In the genomic region with DNA sequence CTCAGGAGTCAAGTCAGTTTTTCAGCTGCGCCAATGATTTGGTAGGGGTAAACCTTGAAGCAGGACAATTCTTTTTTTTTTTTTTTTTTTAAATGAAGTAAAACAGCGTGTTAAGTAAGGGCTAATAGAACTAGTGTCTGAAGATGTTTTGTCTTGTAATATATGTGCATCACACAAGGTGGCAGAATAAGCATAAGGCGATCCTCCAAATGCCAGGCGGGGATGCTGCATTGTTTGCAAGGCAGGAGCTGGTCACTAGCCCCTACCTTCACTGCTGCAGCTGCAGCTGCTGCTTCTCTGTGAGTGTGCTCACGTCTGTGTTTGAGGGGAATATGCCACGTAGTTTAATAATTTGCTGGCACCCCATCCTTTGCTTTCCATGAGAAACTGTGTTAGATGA, we compare ENCODE assay signal across 15 cellular contexts.
DNase-seq lines count a peak whose midpoint lies in the region; ATAC-seq and TF ChIP-seq lines count a peak whose summit lies in the region.
"Had no signal": no experiment of that assay in that cellular context is flagged by ENCODE, and none has a peak within 500 bp of the region (broad histone marks: within the 10 kb centered on the region; RNA-seq: fewer than 3 reads in every experiment).

No MANE protein-coding gene starts in this region.

- H3K9me3 Mint-ChIP-seq in MCF 10A (ENCODE audit: unreplicated experiment): no peaks in the 10 kb centered on the region
- H3K9me3 Mint-ChIP-seq: dendritic cell treated with granulocyte-macrophage colony-stimulating factor and Interleukin-4, amounts not matched to agents 40 ng/mL and 50 ng/mL, for 4 days had no signal

- no peak overlapping the region for H3K4me3 Mint-ChIP-seq in MCF 10A (ENCODE audit: unreplicated experiment)
- H3K4me3 Mint-ChIP-seq: dendritic cell treated with granulocyte-macrophage colony-stimulating factor and Interleukin-4, amounts not matched to agents 40 ng/mL and 50 ng/mL, for 4 days had no signal

- H3K27me3 ChIP-seq in breast epithelium: no peaks in the 10 kb centered on the region
- H3K27me3 ChIP-seq: adrenal gland, uterus had no signal

- H3K27me3 Mint-ChIP-seq in MCF 10A (ENCODE audit: insufficient read depth, unreplicated experiment): peaks cover 29% of the 10 kb centered on the region
- H3K27me3 Mint-ChIP-seq: dendritic cell treated with granulocyte-macrophage colony-stimulating factor and Interleukin-4, amounts not matched to agents 40 ng/mL and 50 ng/mL, for 4 days had no signal

- H3K27ac ChIP-seq in breast epithelium (no peak overlapping the region), substantia nigra (ENCODE audit: low read depth, low read length, poor library complexity, severe bottlenecking) (no peak overlapping the region)
- H3K27ac ChIP-seq: adrenal gland, SK-N-MC, uterus had no signal

- TF ChIP-seq POLR2A in breast epithelium (IDR thresholded peaks at IDR 0.05): no peak

- no peak overlapping the region for H3K27ac Mint-ChIP-seq in MCF 10A (ENCODE audit: low read depth, unreplicated experiment)
- H3K27ac Mint-ChIP-seq: dendritic cell treated with granulocyte-macrophage colony-stimulating factor and Interleukin-4, amounts not matched to agents 40 ng/mL and 50 ng/mL, for 4 days had no signal

- H3K36me3 ChIP-seq in breast epithelium: no peaks in the 10 kb centered on the region
- H3K36me3 ChIP-seq: adrenal gland, uterus had no signal

- no peak for ATAC-seq in sciatic nerve
- no peak for ATAC-seq in GM21360 (IDR thresholded peaks at IDR 0.05; ENCODE audit: unreplicated experiment)
- ATAC-seq: K562 had no signal

- POLR2A ChIA-PET in MCF 10A (lab: Yijun Ruan, JAX): interaction anchor here (1.3 kb wide), 1 partner anchor 9 kb away, joined by 3 read pairs; no protein-coding TSS in a partner anchor

- H3K36me3 Mint-ChIP-seq in MCF 10A (ENCODE audit: insufficient read depth, unreplicated experiment): no peaks in the 10 kb centered on the region

- CTCF ChIA-PET in MCF 10A (lab: Yijun Ruan, JAX): interaction anchor here (0.6 to 2.6 kb wide), 13 partner anchors 9 to 1257 kb away, joined by 3 to 13 read pairs (median 4); no protein-coding TSS in a partner anchor

- DNase-seq in MCF 10A (ENCODE audit: unreplicated experiment) (peak; percentile 23), breast epithelium (ENCODE audit: low spot score in 2 of 2) (no peak), NCI-H748 (lab: John Stamatoyannopoulos, UW; ENCODE audit: unreplicated experiment) (peak; percentile 71), cerebellar cortex (ENCODE audit: low spot score) (peak; percentile 8), substantia nigra (lab: John Stamatoyannopoulos, UW) (no peak), sciatic nerve (ENCODE audit: low spot score) (no peak), NCI-H2107 (lab: John Stamatoyannopoulos, UW) (no peak)
- DNase-seq: activated CD4-positive, alpha-beta T cell treated with anti-CD3 and anti-CD28 coated beads for 1 hour; activated T-cell treated with anti-CD3 and anti-CD28 coated beads, Interleukin-2, amount 50 U/mL, for 1 hour; adrenal gland; uterus had no signal

- H3K4me1 Mint-ChIP-seq in MCF 10A (ENCODE audit: insufficient read depth, unreplicated experiment): no peaks in the 10 kb centered on the region

- no peak overlapping the region for H3K4me3 ChIP-seq in breast epithelium
- H3K4me3 ChIP-seq: adrenal gland, K562, SK-N-MC, uterus had no signal

- no peaks in the 10 kb centered on the region for H3K4me1 ChIP-seq in breast epithelium
- H3K4me1 ChIP-seq: adrenal gland, uterus had no signal

- no peaks in the 10 kb centered on the region for H3K9me3 ChIP-seq in breast epithelium
- H3K9me3 ChIP-seq: adrenal gland, uterus had no signal

- intact Hi-C loops in MCF 10A (cut with micrococcal nuclease) (loop anchor here (10.0 kb wide), 1 partner anchor 225 kb away; no protein-coding TSS in a partner anchor), breast epithelium (cut with DNase I; ENCODE audit: low total_unique reads) (no loop called here), sciatic nerve (cut with DNase I) (no loop called here)

- no peak for TF ChIP-seq CTCF in MCF 10A (IDR thresholded peaks at IDR 0.05; ENCODE audit: unreplicated experiment)
- no peak for TF ChIP-seq CTCF in breast epithelium (IDR thresholded peaks at IDR 0.05)

- BruUV-seq in MCF 10A (replicated peaks; lab: Mats Ljungman, UMichigan): no TSS peak

Comparison
In these comparisons a context has a peak if more than half of its experiments do, and no peak if none do; other contexts are left out.
1. DNase-seq: peak in MCF 10A (single experiment), NCI-H748 (single experiment) and cerebellar cortex (single experiment); none in breast epithelium (0 of 2), substantia nigra (0 of 49), sciatic nerve (single experiment) and NCI-H2107 (single experiment).